ENCODE assay signal across 31 cellular contexts in the genomic region with DNA sequence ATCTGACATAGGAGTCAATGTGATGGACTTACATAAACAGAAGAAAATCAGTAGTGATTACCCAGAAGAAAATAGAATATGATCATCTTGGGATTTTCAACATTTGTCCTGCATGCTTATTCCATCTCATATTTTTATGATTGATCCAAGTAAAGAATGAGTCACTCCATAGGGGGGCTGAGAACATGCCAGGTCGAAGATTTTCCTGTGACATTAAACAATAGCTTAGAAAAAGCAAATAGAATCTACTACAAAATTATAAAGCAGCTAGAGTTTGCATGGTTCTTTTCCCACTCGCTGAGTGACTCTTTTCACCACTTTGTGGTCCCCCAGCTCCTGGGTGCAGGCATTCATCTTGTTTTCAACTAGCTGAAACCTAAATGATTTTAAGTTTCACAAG. TPM values are rescaled to one million over a fixed set of nuclear protein-coding genes. Genes with fewer than 3 reads are reported as not detected.
"Had no signal": no experiment of that assay in that cellular context is flagged by ENCODE, and none has a peak within 500 bp of the region (broad histone marks: within the 10 kb centered on the region; RNA-seq: fewer than 3 reads in every experiment).

No MANE protein-coding gene starts in this region.

- ATAC-seq: esophagus mucosa; gastrocnemius medialis; heart right ventricle; left cardiac atrium; left lung; left ventricle myocardium superior; lower lobe of right lung; mucosa of descending colon; naive thymus-derived CD8-positive, alpha-beta T cell had no signal

- H3K27me3 ChIP-seq: colonic mucosa, esophagus squamous epithelium, gastrocnemius medialis, heart right ventricle, left lung had no signal

- FAIRE-seq: islet of Langerhans, keratinocyte had no signal

- DNase-seq: colonic mucosa; cortex of kidney; effector CD8-positive, alpha-beta T cell; erythroblast; esophagus squamous epithelium; foreskin fibroblast; foreskin melanocyte; gastrocnemius medialis; glutamatergic neuron; head of caudate nucleus; heart right ventricle; left cardiac atrium; left lung; left ventricle myocardium superior; lower lobe of right lung; mesenchymal stem cell; mucosa of descending colon; naive B cell; naive thymus-derived CD8-positive, alpha-beta T cell had no signal

- H3K9me3 ChIP-seq: colonic mucosa, esophagus squamous epithelium, gastrocnemius medialis, heart right ventricle, left lung, lower lobe of right lung, mucosa of descending colon had no signal

- H3K27ac ChIP-seq: colonic mucosa, epithelial cell of prostate, esophagus squamous epithelium, gastrocnemius medialis, left lung, lower lobe of right lung had no signal

- H3K36me3 ChIP-seq: colonic mucosa, esophagus squamous epithelium, gastrocnemius medialis, heart right ventricle, left lung, lower lobe of right lung had no signal

- H3K4me1 ChIP-seq: colonic mucosa, esophagus squamous epithelium, gastrocnemius medialis, left lung, lower lobe of right lung had no signal

- H3K4me3 ChIP-seq: colonic mucosa, esophagus squamous epithelium, gastrocnemius medialis, heart right ventricle, left lung, lower lobe of right lung, mucosa of descending colon had no signal

RNA-seq across cellular contexts. Expression of a gene that starts 56.3 kb away (rescaled TPM):
- total RNA-seq: colonic mucosa; dermis microvascular lymphatic vessel endothelial cell; esophagus mucosa; esophagus squamous epithelium; gastrocnemius medialis; glomerular endothelial cell; heart right ventricle; kidney epithelial cell; left cardiac atrium; left lung; left ventricle myocardium superior; lower leg skin; lower lobe of right lung; lung microvascular endothelial cell; mesenteric fat pad; mesothelial cell of epicardium; mucosa of descending colon; myocyte; naive thymus-derived CD8-positive, alpha-beta T cell had no signal
- polyA plus RNA-seq: heart right ventricle, keratinocyte had no signal
